18 cellular contexts compared by ENCODE assay signal in the genomic region with DNA sequence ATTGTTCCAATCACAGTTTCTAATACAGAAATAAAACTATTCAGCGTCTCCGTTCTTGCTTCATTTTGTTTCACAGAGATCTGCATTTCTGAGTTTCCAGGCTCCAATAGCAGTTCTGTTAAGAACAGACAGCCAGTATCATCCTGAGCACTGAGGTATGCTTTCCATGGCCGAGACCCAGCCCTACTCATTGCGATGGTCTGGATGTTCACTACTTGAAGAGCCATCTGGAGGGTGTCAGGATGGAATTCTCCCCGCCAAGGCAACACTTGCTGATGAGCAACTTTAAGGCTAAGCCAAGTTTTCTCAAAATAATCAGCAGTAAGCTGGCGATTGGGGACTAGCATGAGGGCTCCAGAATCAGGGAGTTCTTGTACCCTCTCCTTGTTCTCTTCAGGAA. TPM values are rescaled to one million over a fixed set of nuclear protein-coding genes. Genes with fewer than 3 reads are reported as not detected.
"Had no signal": no experiment of that assay in that cellular context is flagged by ENCODE, and none has a peak within 500 bp of the region (broad histone marks: within the 10 kb centered on the region; RNA-seq: fewer than 3 reads in every experiment).

No MANE protein-coding gene starts in this region.

- H3K27me3 Mint-ChIP-seq: activated CD4-positive, alpha-beta T cell treated with anti-CD3 and anti-CD28 coated beads for 36 hours; progenitor cell of endocrine pancreas had no signal

- H3K27me3 ChIP-seq: esophagus muscularis mucosa, heart right ventricle, right atrium auricular region, tibial nerve had no signal

- H3K4me3 Mint-ChIP-seq: activated CD4-positive, alpha-beta T cell treated with anti-CD3 and anti-CD28 coated beads for 36 hours; nephron progenitor cell; WTC11 had no signal

- H3K4me3 ChIP-seq: esophagus muscularis mucosa, heart right ventricle, right atrium auricular region, tibial nerve had no signal

- DNase-seq: activated CD4-positive, alpha-beta T cell treated with anti-CD3 and anti-CD28 coated beads for 36 hours; activated CD4-positive, alpha-beta T cell treated with anti-CD3 and anti-CD28 coated beads, Interleukin-2, amount 50 U/mL, for 48 hours; activated naive CD4-positive, alpha-beta T cell treated with anti-CD3 and anti-CD28 coated beads, Interleukin-2, amount 50 U/mL, for 16 hours; dermis blood vessel endothelial cell; effector memory CD4-positive, alpha-beta T cell; heart right ventricle; left ventricle myocardium superior; mesenchymal stem cell; nephron progenitor cell; stimulated activated CD4-positive, alpha-beta T cell treated with anti-CD3 and anti-CD28 coated beads, Interleukin-2, amount 100 ng/mL, for 24 hours; stimulated activated naive CD8-positive, alpha-beta T cell treated with anti-CD3 and anti-CD28 coated beads, Interleukin-15, Interleukin-2, amounts not matched to agents 100 U/mL and 50 U/mL, for 24 hours; substantia nigra had no signal

- H3K27ac ChIP-seq: heart right ventricle, right atrium auricular region, tibial nerve had no signal

- H3K27ac Mint-ChIP-seq: activated CD4-positive, alpha-beta T cell treated with anti-CD3 and anti-CD28 coated beads for 36 hours; nephron progenitor cell; progenitor cell of endocrine pancreas; WTC11 had no signal

- H3K9me3 ChIP-seq: esophagus muscularis mucosa, heart right ventricle, right atrium auricular region, tibial nerve had no signal

- H3K4me1 ChIP-seq: right atrium auricular region, tibial nerve had no signal

- H3K9me3 Mint-ChIP-seq: nephron progenitor cell, WTC11 had no signal

- H3K4me1 Mint-ChIP-seq: nephron progenitor cell, WTC11 had no signal

- ATAC-seq: activated CD4-positive, alpha-beta T cell treated with anti-CD3 and anti-CD28 coated beads for 36 hours; heart right ventricle; left ventricle myocardium superior; stimulated activated naive CD8-positive, alpha-beta T cell treated with anti-CD3 and anti-CD28 coated beads, Interleukin-15, Interleukin-2, amounts not matched to agents 100 U/mL and 50 U/mL, for 24 hours; WTC11 had no signal

RNA-seq across cellular contexts. Expression of gene BCL2L15, which starts 7.7 kb away (rescaled TPM):
- total RNA-seq: left ventricle myocardium superior had no signal

RNA-seq across cellular contexts. Expression of gene PTPN22, which starts 23.6 kb away (rescaled TPM):
- total RNA-seq: dermis blood vessel endothelial cell, endothelial cell of umbilical vein, progenitor cell of endocrine pancreas, WTC11 had no signal
